In genomic region chr4:173038192-173038896, GRCh38 we compare ENCODE assay signal across 20 cellular contexts.
DNase-seq lines count a peak whose midpoint lies in the region; ATAC-seq, FAIRE-seq and TF ChIP-seq lines count a peak whose summit lies in the region.
"Had no signal": no experiment of that assay in that cellular context is flagged by ENCODE, and none has a peak within 500 bp of the region (broad histone marks: within the 10 kb centered on the region; RNA-seq: fewer than 3 reads in every experiment).

No MANE protein-coding gene starts in this region.

- H4K20me1 ChIP-seq in H9 (ENCODE audit: control insufficient read depth, insufficient read depth, insufficient read length) (no peaks in the 10 kb centered on the region), H1 (replicated peaks in 1 of 2; ENCODE audit: control insufficient read depth in 1 of 2, insufficient read depth in 2 of 2, low read length in 2 of 2) (no peaks in the 10 kb centered on the region)
- H4K20me1 ChIP-seq: BLaER1 had no signal

- H4K5ac ChIP-seq in H9 (ENCODE audit: insufficient read length, low read depth, low read length) (no peak overlapping the region), H1 (ENCODE audit: insufficient read length, low read depth, low read length) (peak overlapping the region; percentile 23)

- peaks cover 12% of the 10 kb centered on the region for H3K4me1 ChIP-seq in H9 (ENCODE audit: insufficient read depth, low read length)
- H3K4me1 ChIP-seq in H1 (replicated peaks in 1 of 4; ENCODE audit: control insufficient read depth in 3 of 4, insufficient read depth in 4 of 4, low read length in 3 of 4): peaks cover 1 to 15% (median 6%) of the 10 kb centered on the region in 4 experiments; a peak in 5 of 7 replicates
- H3K4me1 ChIP-seq in neuron (ENCODE audit: insufficient read depth, low read length): peaks cover 19% of the 10 kb centered on the region
- H3K4me1 ChIP-seq: BLaER1 had no signal

- H3K23ac ChIP-seq in H9 (ENCODE audit: insufficient read length, low read depth, low read length): no peak overlapping the region
- H3K23ac ChIP-seq in H1 (ENCODE audit: insufficient read length): no peak overlapping the region

- no peak overlapping the region; a peak in 1 of 5 replicates for H3K4me3 Mint-ChIP-seq in H9
- no peak overlapping the region for H3K4me3 Mint-ChIP-seq in activated CD4-positive, alpha-beta memory T cell treated with anti-CD3 and anti-CD28 coated beads, Interleukin-2, amount 10 ng/mL, durations not matched to agents 7 days and 5 days
- H3K4me3 Mint-ChIP-seq: activated naive CD8-positive, alpha-beta T cell treated with anti-CD3 and anti-CD28 coated beads, Interleukin-2, amount 50 U/mL, for 24 hours; activated T-cell treated with anti-CD3 and anti-CD28 coated beads, Interleukin-2, amount 50 U/mL, for 72 hours; stimulated activated naive CD8-positive, alpha-beta T cell treated with anti-CD3 and anti-CD28 coated beads, Interleukin-15, Interleukin-2, amounts not matched to agents 100 ng/mL and 50 ng/mL, for 24 hours had no signal

- peaks cover 0 to 9% of the 10 kb centered on the region in 2 experiments for H3K9me3 Mint-ChIP-seq in H9
- H3K9me3 Mint-ChIP-seq in activated CD4-positive, alpha-beta memory T cell treated with anti-CD3 and anti-CD28 coated beads, Interleukin-2, amount 10 ng/mL, durations not matched to agents 7 days and 5 days: no peaks in the 10 kb centered on the region
- H3K9me3 Mint-ChIP-seq: activated naive CD8-positive, alpha-beta T cell treated with anti-CD3 and anti-CD28 coated beads, Interleukin-2, amount 50 U/mL, for 24 hours; stimulated activated naive CD8-positive, alpha-beta T cell treated with anti-CD3 and anti-CD28 coated beads, Interleukin-15, Interleukin-2, amounts not matched to agents 100 ng/mL and 50 ng/mL, for 24 hours had no signal

- H3K36me3 ChIP-seq in H1 (ENCODE audit: control insufficient read depth in 2 of 4, insufficient read depth in 4 of 4, low read length in 3 of 4) (no peaks in the 10 kb centered on the region), neuron (ENCODE audit: insufficient read depth, low read length) (no peaks in the 10 kb centered on the region), brain microvascular endothelial cell (replicated peaks) (no peaks in the 10 kb centered on the region)
- H3K36me3 ChIP-seq: BLaER1, lower lobe of right lung, spleen had no signal

- H3K4ac ChIP-seq in H9 (ENCODE audit: low read depth, low read length) (no peak overlapping the region), H1 (replicated peaks; ENCODE audit: insufficient read length, low read depth, low read length) (no peak overlapping the region)

- H4K8ac ChIP-seq in H9 (replicated peaks; ENCODE audit: insufficient read length, low read depth, low read length) (no peak overlapping the region), H1 (ENCODE audit: extremely low read depth, insufficient read depth, low read length) (no peak overlapping the region)

- H3K23me2 ChIP-seq in H9 (ENCODE audit: insufficient read length, low read depth, low read length, poor library complexity, severe bottlenecking) (no peaks in the 10 kb centered on the region), H1 (ENCODE audit: low read depth, low read length) (no peaks in the 10 kb centered on the region; the same call in 1 of the 2 replicates)

- peak overlapping the region; percentile 82 for H2AFZ ChIP-seq in H9 (ENCODE audit: low read length)
- peak overlapping the region; percentile 79 for H2AFZ ChIP-seq in H1 (ENCODE audit: low read length)
- peak overlapping the region; percentile 80 for H2AFZ ChIP-seq in neuron (ENCODE audit: low read depth, low read length)

- H2BK20ac ChIP-seq in H9 (ENCODE audit: low read depth, low read length, poor library complexity, severe bottlenecking): no peak overlapping the region
- no peak overlapping the region for H2BK20ac ChIP-seq in H1 (ENCODE audit: low read length)

- no peak overlapping the region for H2BK5ac ChIP-seq in H9 (ENCODE audit: insufficient read length, low read length)
- H2BK5ac ChIP-seq in H1 (ENCODE audit: low read depth, low read length): no peak overlapping the region

- H3K14ac ChIP-seq in H9 (ENCODE audit: insufficient read depth, low read length): peak overlapping the region; percentile 80; the same call in 1 of the 2 replicates
- H3K14ac ChIP-seq in H1 (ENCODE audit: insufficient read length): no peak overlapping the region

- H3K4me3 ChIP-seq in H1 (ENCODE audit: extremely low read depth in 1 of 4, insufficient read depth in 2 of 4, low read depth in 3 of 4, low read length in 4 of 4) (no peak overlapping the region), neuron (ENCODE audit: low read length) (no peak overlapping the region), brain microvascular endothelial cell (ENCODE audit: low read depth, low read length) (no peak overlapping the region)
- H3K4me3 ChIP-seq: BLaER1, lower lobe of right lung, spleen had no signal

- TF ChIP-seq CTCF in H9 (conservative IDR thresholded peaks at IDR 0.05): no peak
- TF ChIP-seq CTCF in H1 (IDR thresholded peaks at IDR 0.05; ENCODE audit: control extremely low read depth in 1 of 3, insufficient read depth in 1 of 3, low read depth in 1 of 3, low read length in 3 of 3): no peak
- no peak for TF ChIP-seq CTCF in brain microvascular endothelial cell (IDR thresholded peaks at IDR 0.05; ENCODE audit: low read depth, low read length, missing control alignments)

- in situ Hi-C loops in brain microvascular endothelial cell (cut with HindIII; ENCODE audit: low pct_ligation_motif_present, low sequenced_read_pairs): no loop called here

- H3K4me2 ChIP-seq in H9 (ENCODE audit: insufficient read depth, insufficient read length, low read length) (no peak overlapping the region), H1 (ENCODE audit: insufficient read depth in 1 of 2, low read depth in 2 of 2, low read length in 2 of 2) (peak overlapping the region; percentile 18 to 21; a peak in 1 of 4 replicates)
- H3K4me2 ChIP-seq: BLaER1, SK-N-SH had no signal

- no peak for TF ChIP-seq EP300 in H1 (IDR thresholded peaks at IDR 0.05; ENCODE audit: borderline replicate concordance in 1 of 2, low read depth in 2 of 2, low read length in 2 of 2)

- H3K79me1 ChIP-seq in H9 (ENCODE audit: insufficient read depth, low read depth, low read length, poor library complexity, severe bottlenecking) (no peaks in the 10 kb centered on the region), H1 (ENCODE audit: low read depth, low read length) (no peaks in the 10 kb centered on the region)

- CTCF ChIA-PET in H1 (lab: Charles Lee; ENCODE audit: partially characterized antibody): interaction anchor here (0.6 to 3.9 kb wide), 11 partner anchors 11 to 359 kb away, joined by 3 to 26 read pairs (median 4); no protein-coding TSS in a partner anchor
- CTCF ChIA-PET in activated CD4-positive, alpha-beta memory T cell treated with anti-CD3 and anti-CD28 coated beads, Interleukin-2, amount 10 ng/mL, durations not matched to agents 7 days and 5 days (lab: Charles Lee): interaction anchor here (1.5 to 2.0 kb wide), 2 partner anchors 25 kb away, joined by 6 to 7 read pairs; no protein-coding TSS in a partner anchor

- ATAC-seq in HG02588 (IDR thresholded peaks at IDR 0.05; ENCODE audit: unreplicated experiment): no peak
- ATAC-seq in HG02885 (IDR thresholded peaks at IDR 0.05; ENCODE audit: poor library complexity, unreplicated experiment): no peak
- ATAC-seq: activated naive CD8-positive, alpha-beta T cell treated with anti-CD3 and anti-CD28 coated beads, Interleukin-2, amount 50 U/mL, for 24 hours; activated T-cell treated with anti-CD3 and anti-CD28 coated beads, Interleukin-2, amount 50 U/mL, for 72 hours; lower lobe of right lung had no signal

- no peak overlapping the region for H3K9ac ChIP-seq in H9 (ENCODE audit: extremely low read depth, insufficient read length, low read length)
- H3K9ac ChIP-seq in H1 (replicated peaks in 1 of 4; ENCODE audit: extremely low read depth in 1 of 4, low read depth in 3 of 4, low read length in 3 of 4): 0 out of 7 replicates have a peak overlapping the region, but pooled peaks of 1 of the 4 experiments have one; percentile 24
- H3K9ac ChIP-seq: BLaER1, SK-N-SH had no signal

- H2BK15ac ChIP-seq in H9 (ENCODE audit: low read depth, low read length): no peak overlapping the region
- no peak overlapping the region for H2BK15ac ChIP-seq in H1 (ENCODE audit: low read length)

- no CpG with 5 or more reads among the region's 6 CpGs for WGBS in H9 (ENCODE audit: extremely low coverage, insufficient read length, low lambda C conversion rate)
- WGBS in H1 (ENCODE audit: extremely low coverage in 1 of 2, insufficient coverage in 1 of 2, insufficient read length in 1 of 2, insufficient replicate concordance in 2 of 2, low coverage in 1 of 2, low lambda C conversion rate in 2 of 2, missing lambda C conversion rate in 1 of 2), 2 experiments: 53% methylated on average over 6 of the region's 6 CpGs; no CpG with 5 or more reads in 1 of the 2 experiments

- H2AK5ac ChIP-seq in H9 (ENCODE audit: insufficient read length, low read length) (no peak overlapping the region), H1 (ENCODE audit: low read depth, low read length) (no peak overlapping the region)

- peaks cover 0 to 4% (median 0%) of the 10 kb centered on the region in 3 experiments; a peak in 1 of 7 replicates for H3K36me3 Mint-ChIP-seq in H9 (ENCODE audit: insufficient read depth in 1 of 3, low read depth in 3 of 3)
- no peaks in the 10 kb centered on the region for H3K36me3 Mint-ChIP-seq in activated CD4-positive, alpha-beta memory T cell treated with anti-CD3 and anti-CD28 coated beads, Interleukin-2, amount 10 ng/mL, durations not matched to agents 7 days and 5 days (ENCODE audit: low read depth)

- H3K27me3 ChIP-seq in H9 (ENCODE audit: insufficient read depth, low read length): no peaks in the 10 kb centered on the region
- H3K27me3 ChIP-seq in H1 (replicated peaks in 1 of 4; ENCODE audit: control insufficient read depth in 3 of 4, extremely low read depth in 1 of 4, insufficient read depth in 3 of 4, low read length in 3 of 4): peaks cover 0 to 1% (median 0%) of the 10 kb centered on the region in 4 experiments; a peak in 1 of 7 replicates
- H3K27me3 ChIP-seq in neuron (ENCODE audit: insufficient read depth, low read length): no peaks in the 10 kb centered on the region
- no peaks in the 10 kb centered on the region for H3K27me3 ChIP-seq in brain microvascular endothelial cell (replicated peaks)
- H3K27me3 ChIP-seq: BLaER1, spleen had no signal

- DNase-seq in H9 (no peak), NCI-H1436 (lab: John Stamatoyannopoulos, UW) (peak; percentile 48), H1 (ENCODE audit: low read depth in 1 of 2, low spot score in 2 of 2) (no peak), brain microvascular endothelial cell (no peak)
- DNase-seq in activated CD4-positive, alpha-beta memory T cell treated with anti-CD3 and anti-CD28 coated beads, Interleukin-2, amount 10 ng/mL, durations not matched to agents 7 days and 5 days: no peak
- DNase-seq: activated CD4-positive, alpha-beta T cell treated with anti-CD3 and anti-CD28 coated beads, Interleukin-2, amount 50 U/mL, for 48 hours; activated naive CD8-positive, alpha-beta T cell treated with anti-CD3 and anti-CD28 coated beads, Interleukin-2, amount 50 U/mL, for 24 hours; activated T-cell treated with anti-CD3 and anti-CD28 coated beads, Interleukin-2, amount 50 U/mL, for 72 hours; central memory CD4-positive, alpha-beta T cell; foreskin fibroblast; KG1; lower lobe of right lung; SK-N-SH; spleen had no signal

- H3T11ph ChIP-seq in H9 (ENCODE audit: low read length): no peak overlapping the region

- peaks cover 35 to 42% of the 10 kb centered on the region in 2 experiments for H3K4me1 Mint-ChIP-seq in H9
- no peaks in the 10 kb centered on the region for H3K4me1 Mint-ChIP-seq in activated CD4-positive, alpha-beta memory T cell treated with anti-CD3 and anti-CD28 coated beads, Interleukin-2, amount 10 ng/mL, durations not matched to agents 7 days and 5 days
- H3K4me1 Mint-ChIP-seq: activated naive CD8-positive, alpha-beta T cell treated with anti-CD3 and anti-CD28 coated beads, Interleukin-2, amount 50 U/mL, for 24 hours had no signal

- H3K27ac Mint-ChIP-seq in H9: peak overlapping the region; percentile 27 to 89 (median 86)
- H3K27ac Mint-ChIP-seq in activated CD4-positive, alpha-beta memory T cell treated with anti-CD3 and anti-CD28 coated beads, Interleukin-2, amount 10 ng/mL, durations not matched to agents 7 days and 5 days: no peak overlapping the region
- H3K27ac Mint-ChIP-seq: activated naive CD8-positive, alpha-beta T cell treated with anti-CD3 and anti-CD28 coated beads, Interleukin-2, amount 50 U/mL, for 24 hours; activated T-cell treated with anti-CD3 and anti-CD28 coated beads, Interleukin-2, amount 50 U/mL, for 72 hours; stimulated activated naive CD8-positive, alpha-beta T cell treated with anti-CD3 and anti-CD28 coated beads, Interleukin-15, Interleukin-2, amounts not matched to agents 100 ng/mL and 50 ng/mL, for 24 hours had no signal

- TF ChIP-seq POLR2A in H1 (IDR thresholded peaks at IDR 0.05; ENCODE audit: control extremely low read depth in 1 of 2, low read depth in 2 of 2, low read length in 2 of 2): no peak

- H2BK120ac ChIP-seq in H9 (ENCODE audit: low read depth, low read length, poor library complexity, severe bottlenecking) (no peak overlapping the region), H1 (replicated peaks; ENCODE audit: low read depth, low read length) (no peak overlapping the region)

- no peaks in the 10 kb centered on the region for H3K9me3 ChIP-seq in H9 (ENCODE audit: control insufficient read depth, low read depth, low read length)
- no peaks in the 10 kb centered on the region for H3K9me3 ChIP-seq in H1 (ENCODE audit: insufficient read depth in 2 of 2, low read depth in 1 of 2, low read length in 1 of 2)
- H3K9me3 ChIP-seq in neuron (ENCODE audit: low read length): no peaks in the 10 kb centered on the region
- H3K9me3 ChIP-seq: BLaER1, lower lobe of right lung, SK-N-SH, spleen had no signal

- peak; percentile 62 for FAIRE-seq in H1 (lab: Jason Lieb, UNC)
- FAIRE-seq: TTC549 had no signal

- H3K79me2 ChIP-seq in H9 (ENCODE audit: insufficient read depth, low read length) (no peaks in the 10 kb centered on the region), H1 (ENCODE audit: control insufficient read depth in 1 of 2, insufficient read depth in 2 of 2, low read length in 2 of 2) (no peaks in the 10 kb centered on the region)

- POLR2A ChIA-PET in H1 (lab: Charles Lee; ENCODE audit: partially characterized antibody): interaction anchor here (0.6 kb wide), 1 partner anchor 10 kb away, joined by 3 read pairs; no protein-coding TSS in a partner anchor
- POLR2A ChIA-PET in activated CD4-positive, alpha-beta memory T cell treated with anti-CD3 and anti-CD28 coated beads, Interleukin-2, amount 10 ng/mL, durations not matched to agents 7 days and 5 days (lab: Charles Lee): interaction anchor here (0.6 kb wide), 1 partner anchor 378 kb away, joined by 3 read pairs; no protein-coding TSS in a partner anchor

- H3K18ac ChIP-seq in H9 (ENCODE audit: insufficient read length, low read depth, low read length): no peak overlapping the region
- H3K18ac ChIP-seq in H1 (ENCODE audit: extremely low read depth, low read length): peak overlapping the region; percentile 19; the same call in 1 of the 2 replicates

- no peak overlapping the region for H4K91ac ChIP-seq in H9 (ENCODE audit: insufficient read length, low read depth, low read length)
- no peak overlapping the region for H4K91ac ChIP-seq in H1 (replicated peaks; ENCODE audit: insufficient read length, low read length)

- H3K56ac ChIP-seq in H9 (ENCODE audit: insufficient read length, low read depth, low read length) (no peak overlapping the region), H1 (replicated peaks; ENCODE audit: insufficient read length, low read depth, low read length) (no peak overlapping the region)

- TF ChIP-seq RAD21 in H1 (IDR thresholded peaks at IDR 0.05 in 1 of 2, conservative IDR thresholded peaks at IDR 0.05 in 1 of 2; ENCODE audit: low read depth in 2 of 2, low read length in 2 of 2): no peak

- H3K27ac ChIP-seq in H9 (ENCODE audit: insufficient read length, low read depth, low read length) (no peak overlapping the region), H1 (ENCODE audit: low read depth, low read length) (no peak overlapping the region), brain microvascular endothelial cell (no peak overlapping the region)
- H3K27ac ChIP-seq: BLaER1, lower lobe of right lung, spleen had no signal

- no peaks in the 10 kb centered on the region for H3K27me3 Mint-ChIP-seq in H9 (ENCODE audit: low read depth)
- H3K27me3 Mint-ChIP-seq in activated CD4-positive, alpha-beta memory T cell treated with anti-CD3 and anti-CD28 coated beads, Interleukin-2, amount 10 ng/mL, durations not matched to agents 7 days and 5 days: peaks cover 18% of the 10 kb centered on the region

- H2BK12ac ChIP-seq in H9 (ENCODE audit: insufficient read length, low read depth, low read length): no peak overlapping the region
- no peak overlapping the region for H2BK12ac ChIP-seq in H1 (ENCODE audit: low read depth, low read length)
